17 cellular contexts compared by ENCODE assay signal in the genomic region with DNA sequence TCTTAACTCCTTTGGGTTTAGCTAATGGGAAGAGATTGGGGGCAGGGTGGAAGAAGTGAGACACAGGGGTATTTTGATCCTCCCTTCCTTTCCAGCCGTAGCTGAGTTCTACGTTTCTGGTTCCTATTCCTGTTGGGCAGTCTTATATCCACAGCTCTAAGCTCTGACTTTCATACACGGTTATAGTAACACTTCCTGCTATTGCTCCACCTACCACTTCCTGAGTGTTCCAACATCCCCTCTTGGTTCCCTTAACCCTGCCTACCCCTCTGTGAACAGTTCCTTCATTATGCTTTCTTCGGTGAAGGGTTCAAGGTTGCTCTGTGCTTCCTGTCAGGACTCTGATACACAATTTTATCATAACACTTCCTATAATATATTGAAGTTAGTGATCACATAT.
DNase-seq lines count a peak whose midpoint lies in the region; ATAC-seq and TF ChIP-seq lines count a peak whose summit lies in the region.
"Had no signal": no experiment of that assay in that cellular context is flagged by ENCODE, and none has a peak within 500 bp of the region (broad histone marks: within the 10 kb centered on the region; RNA-seq: fewer than 3 reads in every experiment).

No MANE protein-coding gene starts in this region.

- no peak overlapping the region for H2BK15ac ChIP-seq in neuronal stem cell (ENCODE audit: low read length)

- no peak overlapping the region for H3K23ac ChIP-seq in neuronal stem cell (ENCODE audit: low read depth, low read length, poor library complexity)

- H3K9ac ChIP-seq in Loucy (ENCODE audit: low read depth, low read length, poor library complexity, severe bottlenecking) (no peak overlapping the region), neuronal stem cell (ENCODE audit: low read depth, low read length, poor library complexity) (no peak overlapping the region)

- H3K4me3 ChIP-seq in Loucy (ENCODE audit: low read length, poor library complexity, severe bottlenecking): no peak overlapping the region
- H3K4me3 ChIP-seq in neuronal stem cell (ENCODE audit: low read length in 2 of 2): no peak overlapping the region
- no peak overlapping the region for H3K4me3 ChIP-seq in SJCRH30

- H3K27me3 Mint-ChIP-seq in WTC11 (ENCODE audit: low read depth): no peaks in the 10 kb centered on the region; the same call in 1 of the 2 replicates
- H3K27me3 Mint-ChIP-seq in activated T-helper 2 cell treated with anti-CD3 and anti-CD28 coated beads, Interferon-gamma antibody, Interleukin-2, Interleukin-4, amounts not matched to agents 10 μg/mL and 5 μg/mL and 100 μg/mL, durations not matched to agents 14 hours and 24 hours and 36 hours (ENCODE audit: low read depth): peaks cover 3% of the 10 kb centered on the region

- no peaks in the 10 kb centered on the region for H4K20me1 ChIP-seq in Loucy (ENCODE audit: insufficient read depth, low read length, poor library complexity, severe bottlenecking)

- H3K27ac Mint-ChIP-seq in WTC11: no peak overlapping the region
- H3K27ac Mint-ChIP-seq in activated T-helper 2 cell treated with anti-CD3 and anti-CD28 coated beads, Interferon-gamma antibody, Interleukin-2, Interleukin-4, amounts not matched to agents 10 μg/mL and 5 μg/mL and 100 μg/mL, durations not matched to agents 14 hours and 24 hours and 36 hours: no peak overlapping the region
- H3K27ac Mint-ChIP-seq: CD4-positive, alpha-beta T cell had no signal

- H4K8ac ChIP-seq in neuronal stem cell (ENCODE audit: low read depth, low read length): no peak overlapping the region

- no peak overlapping the region for H2BK12ac ChIP-seq in neuronal stem cell (ENCODE audit: low read length)

- H3K79me1 ChIP-seq in neuronal stem cell (ENCODE audit: low read depth, low read length): no peaks in the 10 kb centered on the region

- no peak overlapping the region for H4K91ac ChIP-seq in neuronal stem cell (ENCODE audit: low read depth, low read length, poor library complexity)

- no peak overlapping the region for H3K18ac ChIP-seq in neuronal stem cell (ENCODE audit: low read length)

- H3K9me3 Mint-ChIP-seq in WTC11: no peaks in the 10 kb centered on the region
- no peaks in the 10 kb centered on the region for H3K9me3 Mint-ChIP-seq in activated T-helper 2 cell treated with anti-CD3 and anti-CD28 coated beads, Interferon-gamma antibody, Interleukin-2, Interleukin-4, amounts not matched to agents 10 μg/mL and 5 μg/mL and 100 μg/mL, durations not matched to agents 14 hours and 24 hours and 36 hours
- H3K9me3 Mint-ChIP-seq: CD4-positive, alpha-beta T cell had no signal

- no peaks in the 10 kb centered on the region for H3F3A ChIP-seq in Loucy (ENCODE audit: low read depth)

- no CpG with 5 or more reads among the region's 4 CpGs for WGBS in neuronal stem cell (ENCODE audit: extremely low coverage in 2 of 2, insufficient read length in 2 of 2, insufficient replicate concordance in 1 of 2), 2 donors

- H3K4me1 ChIP-seq in Loucy (ENCODE audit: insufficient read depth, low read length, poor library complexity, severe bottlenecking) (peaks cover 8% of the 10 kb centered on the region), neuronal stem cell (ENCODE audit: control insufficient read depth in 2 of 2, insufficient read depth in 1 of 2, low read depth in 1 of 2, low read length in 2 of 2) (no peaks in the 10 kb centered on the region), SJCRH30 (no peaks in the 10 kb centered on the region)

- H3K9me2 ChIP-seq in Loucy (replicated peaks; ENCODE audit: low read depth, low read length): no peaks in the 10 kb centered on the region

- H3K4me3 Mint-ChIP-seq in WTC11: no peak overlapping the region
- no peak overlapping the region for H3K4me3 Mint-ChIP-seq in activated T-helper 2 cell treated with anti-CD3 and anti-CD28 coated beads, Interferon-gamma antibody, Interleukin-2, Interleukin-4, amounts not matched to agents 10 μg/mL and 5 μg/mL and 100 μg/mL, durations not matched to agents 14 hours and 24 hours and 36 hours (ENCODE audit: low read depth)
- H3K4me3 Mint-ChIP-seq: CD4-positive, alpha-beta T cell had no signal

- no peak overlapping the region for H2BK5ac ChIP-seq in neuronal stem cell (ENCODE audit: low read length)

- intact Hi-C loops in activated T-helper 2 cell treated with anti-CD3 and anti-CD28 coated beads, Interferon-gamma antibody, Interleukin-2, Interleukin-4, amounts not matched to agents 10 μg/mL and 5 μg/mL and 100 μg/mL, durations not matched to agents 14 hours and 24 hours and 36 hours (cut with micrococcal nuclease): no loop called here

- H3K27me3 ChIP-seq in Loucy (ENCODE audit: insufficient read depth, low read length, poor library complexity, severe bottlenecking): no peaks in the 10 kb centered on the region
- H3K27me3 ChIP-seq in neuronal stem cell (ENCODE audit: control insufficient read depth in 3 of 3, insufficient read depth in 3 of 3, low read depth in 1 of 3, low read length in 3 of 3): no peaks in the 10 kb centered on the region
- peaks cover 21% of the 10 kb centered on the region for H3K27me3 ChIP-seq in SJCRH30

- peaks cover 13% of the 10 kb centered on the region for H3K4me1 Mint-ChIP-seq in WTC11
- H3K4me1 Mint-ChIP-seq in activated T-helper 2 cell treated with anti-CD3 and anti-CD28 coated beads, Interferon-gamma antibody, Interleukin-2, Interleukin-4, amounts not matched to agents 10 μg/mL and 5 μg/mL and 100 μg/mL, durations not matched to agents 14 hours and 24 hours and 36 hours (ENCODE audit: low read depth): no peaks in the 10 kb centered on the region

- H3K9me3 ChIP-seq in Loucy (ENCODE audit: insufficient read depth, low read depth, low read length) (no peaks in the 10 kb centered on the region), neuronal stem cell (replicated peaks in 1 of 2; ENCODE audit: control insufficient read depth in 2 of 2, insufficient read depth in 1 of 2, low read depth in 1 of 2, low read length in 2 of 2) (no peaks in the 10 kb centered on the region), SJCRH30 (replicated peaks) (no peaks in the 10 kb centered on the region; the same call in 1 of the 2 replicates)

- H3K4me2 ChIP-seq in Loucy (ENCODE audit: low read depth, low read length, poor library complexity, severe bottlenecking): peak overlapping the region; percentile 17
- no peak overlapping the region for H3K4me2 ChIP-seq in neuronal stem cell (ENCODE audit: insufficient read depth, low read length, poor library complexity, severe bottlenecking)

- no peaks in the 10 kb centered on the region for H3K79me2 ChIP-seq in Loucy (ENCODE audit: insufficient read depth, low read length)

- no peak overlapping the region for H3K14ac ChIP-seq in neuronal stem cell (ENCODE audit: low read length)

- H3K36me3 ChIP-seq in Loucy (ENCODE audit: insufficient read depth, low read length) (no peaks in the 10 kb centered on the region), neuronal stem cell (replicated peaks in 1 of 2; ENCODE audit: control insufficient read depth in 2 of 2, insufficient read depth in 2 of 2, low read length in 2 of 2) (no peaks in the 10 kb centered on the region), SJCRH30 (no peaks in the 10 kb centered on the region)

- no peak overlapping the region for H2BK120ac ChIP-seq in neuronal stem cell (ENCODE audit: low read depth, low read length)

- H2AK5ac ChIP-seq in neuronal stem cell (ENCODE audit: low read depth, low read length): no peak overlapping the region

- CTCF ChIA-PET in WTC11 (lab: Charles Lee): no interaction called here

- TF ChIP-seq CTCF in Loucy (conservative IDR thresholded peaks at IDR 0.05; ENCODE audit: low read length) (no peak), WTC11 (IDR thresholded peaks at IDR 0.05) (no peak)

- no peak for ATAC-seq in WTC11
- ATAC-seq: Panc1, Right ventricle myocardium inferior had no signal

- H3K36me3 Mint-ChIP-seq in WTC11: no peaks in the 10 kb centered on the region
- H3K36me3 Mint-ChIP-seq in activated T-helper 2 cell treated with anti-CD3 and anti-CD28 coated beads, Interferon-gamma antibody, Interleukin-2, Interleukin-4, amounts not matched to agents 10 μg/mL and 5 μg/mL and 100 μg/mL, durations not matched to agents 14 hours and 24 hours and 36 hours (ENCODE audit: low read depth): no peaks in the 10 kb centered on the region

- DNase-seq in CMK (ENCODE audit: low read depth): peak; percentile 9
- DNase-seq in SKM-1 treated with dmso at 0.1 percent for 144 hours (lab: John Stamatoyannopoulos, UW; ENCODE audit: unreplicated experiment): peak; percentile 66
- DNase-seq in neuronal stem cell (ENCODE audit: low spot score): no peak
- DNase-seq in WTC11 (ENCODE audit: low spot score): no peak
- no peak for DNase-seq in SJCRH30
- no peak for DNase-seq in T-helper 2 cell
- DNase-seq in activated T-helper 2 cell treated with anti-CD3 and anti-CD28 coated beads, Interferon-gamma antibody, Interleukin-2, Interleukin-4, amounts not matched to agents 10 μg/mL and 5 μg/mL and 100 μg/mL, durations not matched to agents 14 hours and 24 hours and 36 hours (ENCODE audit: low spot score): no peak
- DNase-seq: CD4-positive, alpha-beta T cell; Karpas-422; NCI-H1048; NCI-H146; NCI-H2081 treated with DMSO at 0.1 percent for 48 hours; NCI-H226; NCI-H526 treated with DMSO at 0.1 percent for 48 hours had no signal

- H3K27ac ChIP-seq in neuronal stem cell (replicated peaks; ENCODE audit: low read length) (no peak overlapping the region), SJCRH30 (no peak overlapping the region)

- H3K4ac ChIP-seq in neuronal stem cell (ENCODE audit: low read length): no peak overlapping the region

- POLR2A ChIA-PET in WTC11 (lab: Charles Lee): no interaction called here

- H2AFZ ChIP-seq in Loucy (ENCODE audit: low read length) (peak overlapping the region; percentile 71), neuronal stem cell (ENCODE audit: low read length) (peak overlapping the region; percentile 12)

Comparison
In these comparisons a context has a peak if more than half of its experiments do, and no peak if none do; other contexts are left out.
1. DNase-seq: peak in CMK (single experiment) and SKM-1 treated with dmso at 0.1 percent for 144 hours (single experiment); none in neuronal stem cell (single experiment), WTC11 (single experiment), SJCRH30 (0 of 2), T-helper 2 cell (0 of 5) and activated T-helper 2 cell treated with anti-CD3 and anti-CD28 coated beads, Interferon-gamma antibody, Interleukin-2, Interleukin-4, amounts not matched to agents 10 μg/mL and 5 μg/mL and 100 μg/mL, durations not matched to agents 14 hours and 24 hours and 36 hours (single experiment).